In the genomic region with DNA sequence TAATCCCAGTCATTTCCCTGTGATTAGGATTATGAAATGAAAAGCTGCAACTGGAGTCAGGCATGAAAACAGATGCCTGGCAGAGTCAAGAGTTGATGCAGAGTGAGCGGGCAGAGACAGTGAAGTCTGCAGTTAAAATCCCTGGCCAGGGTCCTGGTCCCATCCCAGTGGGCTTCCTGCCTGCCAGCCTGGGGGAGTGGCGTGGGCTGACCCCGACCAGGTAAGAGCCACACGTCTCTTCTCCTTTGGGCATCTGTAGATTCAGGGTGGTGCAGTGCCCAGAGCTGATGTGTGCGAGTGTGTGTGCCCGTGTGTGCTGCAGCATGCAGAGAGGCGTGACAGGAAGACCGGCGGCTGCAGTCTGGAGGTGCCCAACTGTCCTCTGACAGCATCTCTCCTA, we compare ENCODE assay signal across 13 cellular contexts. TPM values are rescaled to one million over a fixed set of nuclear protein-coding genes. Genes with fewer than 3 reads are reported as not detected.
DNase-seq lines count a peak whose midpoint lies in the region; ATAC-seq and TF ChIP-seq lines count a peak whose summit lies in the region.
"Had no signal": no experiment of that assay in that cellular context is flagged by ENCODE, and none has a peak within 500 bp of the region (broad histone marks: within the 10 kb centered on the region; RNA-seq: fewer than 3 reads in every experiment).

No MANE protein-coding gene starts in this region.

- H3K79me2 ChIP-seq in DND-41 (ENCODE audit: insufficient read depth, low read length) (no peaks in the 10 kb centered on the region), osteoblast (ENCODE audit: insufficient read depth, low read length) (peaks cover 8% of the 10 kb centered on the region)

- H3K4me1 ChIP-seq in DND-41 (ENCODE audit: insufficient read depth, low read length) (no peaks in the 10 kb centered on the region), osteoblast (ENCODE audit: insufficient read depth, low read length) (peaks cover 8% of the 10 kb centered on the region)
- H3K4me1 ChIP-seq: BE2C had no signal

- H3K9me3 ChIP-seq in DND-41 (ENCODE audit: insufficient read depth, low read length, severe bottlenecking), result no peaks in the 10 kb centered on the region
- no peaks in the 10 kb centered on the region for H3K9me3 ChIP-seq in osteoblast (ENCODE audit: low read depth, low read length)
- H3K9me3 ChIP-seq: A549, BE2C, HAP-1 had no signal

- H3K27me3 ChIP-seq in DND-41 (ENCODE audit: insufficient read depth, low read length, poor library complexity), result peaks cover under 1% of the 10 kb centered on the region
- peaks cover 2% of the 10 kb centered on the region for H3K27me3 ChIP-seq in H7 (ENCODE audit: control insufficient read depth, insufficient read depth, low read length)
- no peaks in the 10 kb centered on the region for H3K27me3 ChIP-seq in osteoblast (ENCODE audit: insufficient read depth, low read length)
- H3K27me3 ChIP-seq: BE2C had no signal

- H4K20me1 ChIP-seq in DND-41 (ENCODE audit: insufficient read depth, low read length) (no peaks in the 10 kb centered on the region), osteoblast (ENCODE audit: insufficient read depth, low read length) (no peaks in the 10 kb centered on the region)

- no peak for ATAC-seq in DND-41 (ENCODE audit: insufficient read depth, low read depth)
- no peak for ATAC-seq in GM21825 (IDR thresholded peaks at IDR 0.05; ENCODE audit: unreplicated experiment)
- ATAC-seq: A549 had no signal

- DNase-seq in DND-41 (peak; percentile 2), H7 (peak; percentile 40), iPS-NIHi11 (ENCODE audit: low spot score) (peak; percentile 1), osteoblast (ENCODE audit: insufficient read length, low spot score, missing footprints) (peak; percentile 51), H4 (ENCODE audit: low spot score) (no peak)
- DNase-seq: BE2C; CD4-positive, alpha-beta memory T cell; DMS79; EL had no signal

- H3K27ac ChIP-seq in DND-41 (ENCODE audit: low read length), result no peak overlapping the region
- H3K27ac ChIP-seq in osteoblast (ENCODE audit: low read depth, low read length), result no peak overlapping the region
- H3K27ac ChIP-seq: A549, C4-2B had no signal

- no peak overlapping the region for H3K9ac ChIP-seq in DND-41 (ENCODE audit: low read depth, low read length)

- H3K4me2 ChIP-seq in DND-41 (ENCODE audit: insufficient read depth, low read length) (no peak overlapping the region), osteoblast (ENCODE audit: insufficient read depth, low read length) (no peak overlapping the region)
- H3K4me2 ChIP-seq: A549 had no signal

- TF ChIP-seq CTCF in DND-41 (IDR thresholded peaks at IDR 0.05; ENCODE audit: borderline replicate concordance, extremely low read depth, low read length, poor library complexity, severe bottlenecking) (no peak), osteoblast (IDR thresholded peaks at IDR 0.05; ENCODE audit: extremely low read depth, low read depth, low read length) (no peak)

- H3K36me3 ChIP-seq in DND-41 (ENCODE audit: insufficient read depth, low read length) (no peaks in the 10 kb centered on the region), H7 (replicated peaks; ENCODE audit: control insufficient read depth, insufficient read depth, low read length) (no peaks in the 10 kb centered on the region), osteoblast (ENCODE audit: insufficient read depth, low read length) (no peaks in the 10 kb centered on the region)
- H3K36me3 ChIP-seq: BE2C, HAP-1 had no signal

- H3K4me3 ChIP-seq in DND-41 (ENCODE audit: low read depth in 1 of 2, low read length in 2 of 2) (no peak overlapping the region), H7 (ENCODE audit: insufficient read depth, low read depth, low read length) (no peak overlapping the region), osteoblast (ENCODE audit: insufficient read depth, low read length) (no peak overlapping the region)
- H3K4me3 ChIP-seq: A549, HAP-1 had no signal

- H2AFZ ChIP-seq in DND-41 (ENCODE audit: low read depth, low read length) (no peak overlapping the region), osteoblast (ENCODE audit: low read length) (no peak overlapping the region)

RNA-seq across cellular contexts. Expression of gene KIAA1614, which starts 6.2 kb away (rescaled TPM):
- total RNA-seq in H7 (2014; rRNA removed; shearing (Covaris generic)), result 1.1 and 3.4 TPM in 2 replicates
- 11.8 and 12.7 TPM in 2 replicates for total RNA-seq in osteoblast
- not detected in 2 replicates for total RNA-seq in H4 (2014; rRNA removed; shearing (Covaris generic))
